ENCODE assay signal across 1 cellular context in the genomic region with DNA sequence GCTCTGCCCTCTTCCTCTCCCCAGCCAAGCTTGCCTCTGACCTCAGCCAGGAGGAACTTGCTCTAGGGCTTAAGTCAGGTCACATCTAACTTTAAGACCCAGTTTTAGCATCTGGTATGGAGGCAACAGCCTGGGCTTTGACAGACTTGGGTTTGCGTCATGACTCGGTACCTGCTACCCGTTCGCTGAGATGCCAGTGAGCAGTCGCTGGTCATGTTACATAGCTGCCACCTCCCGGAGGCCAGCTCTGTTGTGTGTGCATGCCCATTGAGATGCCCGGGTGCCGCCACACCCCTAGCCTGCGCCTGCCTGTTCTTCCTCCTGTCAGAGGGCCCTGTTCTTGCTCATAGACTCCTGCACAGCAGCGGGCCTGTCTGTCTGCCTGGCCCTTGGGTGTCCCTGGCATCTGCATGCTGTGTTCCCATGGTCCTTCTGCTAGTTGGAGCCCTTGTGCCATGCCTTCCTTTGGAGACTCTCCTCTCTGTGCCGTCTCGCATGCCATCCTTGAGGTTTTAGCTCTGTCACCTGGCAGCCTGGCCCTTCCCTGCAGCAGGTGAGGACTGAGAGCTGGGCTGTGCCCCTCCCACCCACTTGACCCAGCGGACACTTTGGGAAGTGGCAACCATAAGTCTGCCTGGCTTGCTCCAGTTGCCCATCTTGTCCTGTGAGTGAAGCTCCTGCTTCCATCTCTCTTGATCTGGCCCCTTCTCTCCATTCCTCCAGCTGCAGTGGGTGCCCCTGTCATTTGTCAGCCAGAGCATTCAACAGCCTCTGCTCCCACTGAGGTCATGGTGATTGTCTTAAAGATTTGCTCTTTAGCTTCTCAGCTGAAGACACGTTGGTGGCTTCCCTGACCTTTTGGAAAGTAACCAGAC.
TF ChIP-seq lines count a peak whose summit lies in the region.

No MANE protein-coding gene starts in this region.

TF ChIP-seq in SK-N-SH treated with all-trans-retinoic acid at 6 μM for 48 hours, 23 proteins besides CTCF, POLR2A, EP300 and RAD21 (continued from another document):
- TF ChIP-seq, protein P1, sequence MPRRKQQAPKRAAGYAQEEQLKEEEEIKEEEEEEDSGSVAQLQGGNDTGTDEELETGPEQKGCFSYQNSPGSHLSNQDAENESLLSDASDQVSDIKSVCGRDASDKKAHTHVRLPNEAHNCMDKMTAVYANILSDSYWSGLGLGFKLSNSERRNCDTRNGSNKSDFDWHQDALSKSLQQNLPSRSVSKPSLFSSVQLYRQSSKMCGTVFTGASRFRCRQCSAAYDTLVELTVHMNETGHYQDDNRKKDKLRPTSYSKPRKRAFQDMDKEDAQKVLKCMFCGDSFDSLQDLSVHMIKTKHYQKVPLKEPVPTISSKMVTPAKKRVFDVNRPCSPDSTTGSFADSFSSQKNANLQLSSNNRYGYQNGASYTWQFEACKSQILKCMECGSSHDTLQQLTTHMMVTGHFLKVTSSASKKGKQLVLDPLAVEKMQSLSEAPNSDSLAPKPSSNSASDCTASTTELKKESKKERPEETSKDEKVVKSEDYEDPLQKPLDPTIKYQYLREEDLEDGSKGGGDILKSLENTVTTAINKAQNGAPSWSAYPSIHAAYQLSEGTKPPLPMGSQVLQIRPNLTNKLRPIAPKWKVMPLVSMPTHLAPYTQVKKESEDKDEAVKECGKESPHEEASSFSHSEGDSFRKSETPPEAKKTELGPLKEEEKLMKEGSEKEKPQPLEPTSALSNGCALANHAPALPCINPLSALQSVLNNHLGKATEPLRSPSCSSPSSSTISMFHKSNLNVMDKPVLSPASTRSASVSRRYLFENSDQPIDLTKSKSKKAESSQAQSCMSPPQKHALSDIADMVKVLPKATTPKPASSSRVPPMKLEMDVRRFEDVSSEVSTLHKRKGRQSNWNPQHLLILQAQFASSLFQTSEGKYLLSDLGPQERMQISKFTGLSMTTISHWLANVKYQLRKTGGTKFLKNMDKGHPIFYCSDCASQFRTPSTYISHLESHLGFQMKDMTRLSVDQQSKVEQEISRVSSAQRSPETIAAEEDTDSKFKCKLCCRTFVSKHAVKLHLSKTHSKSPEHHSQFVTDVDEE (CRISPR knock-in tag; IDR thresholded peaks at IDR 0.05) = no peak
- TF ChIP-seq ZNF8 (CRISPR knock-in tag; IDR thresholded peaks at IDR 0.05) (no peak), PPARA (CRISPR knock-in tag; IDR thresholded peaks at IDR 0.05; ENCODE audit: borderline replicate concordance) (no peak), GLIS3 (CRISPR knock-in tag; IDR thresholded peaks at IDR 0.05) (no peak), TOX (CRISPR knock-in tag; IDR thresholded peaks at IDR 0.05; ENCODE audit: borderline replicate concordance) (no peak), ISL1 (CRISPR knock-in tag; IDR thresholded peaks at IDR 0.05) (no peak), SNAI2 (CRISPR knock-in tag; IDR thresholded peaks at IDR 0.05) (no peak), OSR1 (CRISPR knock-in tag; IDR thresholded peaks at IDR 0.05) (no peak), ARNTL (CRISPR knock-in tag; IDR thresholded peaks at IDR 0.05; ENCODE audit: borderline replicate concordance, low read depth) (no peak)
- TF ChIP-seq, protein P2, sequence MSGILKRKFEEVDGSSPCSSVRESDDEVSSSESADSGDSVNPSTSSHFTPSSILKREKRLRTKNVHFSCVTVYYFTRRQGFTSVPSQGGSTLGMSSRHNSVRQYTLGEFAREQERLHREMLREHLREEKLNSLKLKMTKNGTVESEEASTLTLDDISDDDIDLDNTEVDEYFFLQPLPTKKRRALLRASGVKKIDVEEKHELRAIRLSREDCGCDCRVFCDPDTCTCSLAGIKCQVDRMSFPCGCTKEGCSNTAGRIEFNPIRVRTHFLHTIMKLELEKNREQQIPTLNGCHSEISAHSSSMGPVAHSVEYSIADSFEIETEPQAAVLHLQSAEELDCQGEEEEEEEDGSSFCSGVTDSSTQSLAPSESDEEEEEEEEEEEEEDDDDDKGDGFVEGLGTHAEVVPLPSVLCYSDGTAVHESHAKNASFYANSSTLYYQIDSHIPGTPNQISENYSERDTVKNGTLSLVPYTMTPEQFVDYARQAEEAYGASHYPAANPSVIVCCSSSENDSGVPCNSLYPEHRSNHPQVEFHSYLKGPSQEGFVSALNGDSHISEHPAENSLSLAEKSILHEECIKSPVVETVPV (CRISPR knock-in tag; IDR thresholded peaks at IDR 0.05) = no peak
- TF ChIP-seq, protein P3, sequence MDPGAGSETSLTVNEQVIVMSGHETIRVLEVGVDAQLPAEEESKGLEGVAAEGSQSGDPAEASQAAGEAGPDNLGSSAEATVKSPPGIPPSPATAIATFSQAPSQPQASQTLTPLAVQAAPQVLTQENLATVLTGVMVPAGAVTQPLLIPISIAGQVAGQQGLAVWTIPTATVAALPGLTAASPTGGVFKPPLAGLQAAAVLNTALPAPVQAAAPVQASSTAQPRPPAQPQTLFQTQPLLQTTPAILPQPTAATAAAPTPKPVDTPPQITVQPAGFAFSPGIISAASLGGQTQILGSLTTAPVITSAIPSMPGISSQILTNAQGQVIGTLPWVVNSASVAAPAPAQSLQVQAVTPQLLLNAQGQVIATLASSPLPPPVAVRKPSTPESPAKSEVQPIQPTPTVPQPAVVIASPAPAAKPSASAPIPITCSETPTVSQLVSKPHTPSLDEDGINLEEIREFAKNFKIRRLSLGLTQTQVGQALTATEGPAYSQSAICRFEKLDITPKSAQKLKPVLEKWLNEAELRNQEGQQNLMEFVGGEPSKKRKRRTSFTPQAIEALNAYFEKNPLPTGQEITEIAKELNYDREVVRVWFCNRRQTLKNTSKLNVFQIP (CRISPR knock-in tag; IDR thresholded peaks at IDR 0.05; ENCODE audit: borderline replicate concordance, low read depth) = no peak
